8 cellular contexts compared by ENCODE assay signal in the genomic region with DNA sequence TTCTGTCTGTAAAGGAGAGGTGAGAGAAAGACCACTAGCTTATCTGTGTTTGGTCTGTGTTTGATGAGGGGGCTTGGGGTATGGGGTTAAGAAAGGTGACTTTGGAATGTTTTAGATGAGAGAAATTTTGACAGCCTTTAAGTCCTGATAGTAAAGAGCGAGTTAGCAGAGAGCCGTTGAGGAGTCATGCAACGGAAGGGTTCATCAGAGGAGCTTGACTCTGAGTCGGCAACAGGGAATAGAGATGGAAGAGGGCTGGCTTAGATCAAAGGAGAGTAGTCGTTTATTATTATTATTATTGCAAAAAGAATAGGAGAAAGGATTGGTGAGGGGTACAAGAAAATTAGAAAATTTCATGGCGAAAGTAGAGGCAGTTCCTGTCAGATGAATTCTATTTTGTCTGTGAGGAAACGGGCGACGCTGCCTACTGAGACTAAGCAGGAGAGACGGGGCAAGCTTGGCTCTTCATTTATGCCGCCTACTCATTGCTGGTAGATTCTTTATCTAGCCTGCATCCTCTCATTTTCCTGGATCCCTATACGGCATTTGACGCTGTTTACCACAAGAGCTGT. TPM values are rescaled to one million over a fixed set of nuclear protein-coding genes. Genes with fewer than 3 reads are reported as not detected.
DNase-seq lines count a peak whose midpoint lies in the region; ATAC-seq and TF ChIP-seq lines count a peak whose summit lies in the region.

No MANE protein-coding gene starts in this region.

- peak overlapping the region; percentile 33; the same call in 1 of the 2 replicates for H2AFZ ChIP-seq in OCI-LY3 (ENCODE audit: low read depth, low read length)
- peak overlapping the region; percentile 19 for H2AFZ ChIP-seq in neural cell (ENCODE audit: low read depth, low read length)

- CTCF ChIA-PET in activated CD8-positive, alpha-beta memory T cell treated with anti-CD3 and anti-CD28 coated beads, Interleukin-2, amount 10 ng/mL, durations not matched to agents 7 days and 5 days (lab: Charles Lee) = no interaction called here

- no peak for TF ChIP-seq RAD21 in neural cell (conservative IDR thresholded peaks at IDR 0.05)

- H4K20me1 ChIP-seq in OCI-LY3 (ENCODE audit: insufficient read depth, low read length) (peaks cover 6% of the 10 kb centered on the region; the same call in 1 of the 2 replicates), neural cell (ENCODE audit: insufficient read depth) (no peaks in the 10 kb centered on the region)

- peaks cover 21% of the 10 kb centered on the region for H3K4me1 Mint-ChIP-seq in activated CD8-positive, alpha-beta memory T cell treated with anti-CD3 and anti-CD28 coated beads, Interleukin-2, amount 10 ng/mL, durations not matched to agents 7 days and 5 days

- H3K36me3 ChIP-seq in OCI-LY3 (replicated peaks; ENCODE audit: low read depth, low read length) = no peaks in the 10 kb centered on the region
- peaks cover 2% of the 10 kb centered on the region for H3K36me3 ChIP-seq in endocrine pancreas (ENCODE audit: control insufficient read depth, insufficient read depth, low read length)
- no peaks in the 10 kb centered on the region for H3K36me3 ChIP-seq in neural cell (ENCODE audit: insufficient read depth, low read length)

- TF ChIP-seq POLR2A in GM18505 (IDR thresholded peaks at IDR 0.05; ENCODE audit: borderline replicate concordance, extremely low read depth, insufficient read depth, insufficient read length) = no peak

- H3K9me3 ChIP-seq in OCI-LY3 (ENCODE audit: insufficient read depth, low read length) (no peaks in the 10 kb centered on the region), endocrine pancreas (ENCODE audit: control insufficient read depth, low read length) (no peaks in the 10 kb centered on the region), neural cell (ENCODE audit: low read length) (no peaks in the 10 kb centered on the region)

- peaks cover 7% of the 10 kb centered on the region for H3K9me3 Mint-ChIP-seq in activated CD8-positive, alpha-beta memory T cell treated with anti-CD3 and anti-CD28 coated beads, Interleukin-2, amount 10 ng/mL, durations not matched to agents 7 days and 5 days (ENCODE audit: low read depth)

- DNase-seq in activated CD8-positive, alpha-beta memory T cell treated with anti-CD3 and anti-CD28 coated beads, Interleukin-2, amount 10 ng/mL, durations not matched to agents 7 days and 5 days = no peak
- no peak for DNase-seq in activated CD8-positive, alpha-beta memory T cell treated with anti-CD3 and anti-CD28 coated beads, Interleukin-2, amount 50 U/mL, for 48 hours
- no peak for DNase-seq in KBM-7

- peaks cover 5% of the 10 kb centered on the region for H3K36me3 Mint-ChIP-seq in activated CD8-positive, alpha-beta memory T cell treated with anti-CD3 and anti-CD28 coated beads, Interleukin-2, amount 10 ng/mL, durations not matched to agents 7 days and 5 days

- no peaks in the 10 kb centered on the region for H3K9me2 ChIP-seq in neural cell (ENCODE audit: insufficient read depth, low read length)

- peak overlapping the region; percentile 86 for H3K27ac Mint-ChIP-seq in activated CD8-positive, alpha-beta memory T cell treated with anti-CD3 and anti-CD28 coated beads, Interleukin-2, amount 10 ng/mL, durations not matched to agents 7 days and 5 days

- peak overlapping the region; percentile 80 for H3K9ac ChIP-seq in OCI-LY3 (ENCODE audit: low read length)
- H3K9ac ChIP-seq in endocrine pancreas (ENCODE audit: control insufficient read depth, insufficient read depth, low read length) = no peak overlapping the region
- H3K9ac ChIP-seq in neural cell (ENCODE audit: low read length) = no peak overlapping the region

- H3K79me2 ChIP-seq in OCI-LY3 (ENCODE audit: low read length) (peaks cover 21% of the 10 kb centered on the region), neural cell (replicated peaks; ENCODE audit: insufficient read depth, low read length) (no peaks in the 10 kb centered on the region)

- peaks cover 25% of the 10 kb centered on the region for H3K4me1 ChIP-seq in OCI-LY3 (ENCODE audit: low read length)
- H3K4me1 ChIP-seq in endocrine pancreas (ENCODE audit: control insufficient read depth, insufficient read depth, low read length) = peaks cover 5% of the 10 kb centered on the region

- H3K27me3 Mint-ChIP-seq in activated CD8-positive, alpha-beta memory T cell treated with anti-CD3 and anti-CD28 coated beads, Interleukin-2, amount 10 ng/mL, durations not matched to agents 7 days and 5 days = peaks cover 5% of the 10 kb centered on the region

- peak overlapping the region; percentile 90 for H3K4me3 ChIP-seq in OCI-LY3 (ENCODE audit: low read length)
- H3K4me3 ChIP-seq in endocrine pancreas (ENCODE audit: control insufficient read depth, insufficient read depth, low read length) = peak overlapping the region; percentile 65
- peak overlapping the region; percentile 77 for H3K4me3 ChIP-seq in neural cell (ENCODE audit: low read length)

- peak overlapping the region; percentile 54 for H3K4me2 ChIP-seq in OCI-LY3 (ENCODE audit: low read length)
- no peak overlapping the region for H3K4me2 ChIP-seq in neural cell (ENCODE audit: low read length)

- no peak for TF ChIP-seq CTCF in OCI-LY3 (IDR thresholded peaks at IDR 0.05; ENCODE audit: low read depth, low read length)
- TF ChIP-seq CTCF in neural cell (IDR thresholded peaks at IDR 0.05; ENCODE audit: poor library complexity, severe bottlenecking) = no peak

- no peaks in the 10 kb centered on the region for H3K27me3 ChIP-seq in OCI-LY3 (ENCODE audit: low read depth, low read length)
- H3K27me3 ChIP-seq in endocrine pancreas (ENCODE audit: control insufficient read depth, insufficient read depth, low read length) = peaks cover 2% of the 10 kb centered on the region
- H3K27me3 ChIP-seq in neural cell (ENCODE audit: insufficient read depth, low read depth, low read length) = no peaks in the 10 kb centered on the region

- H3K4me3 Mint-ChIP-seq in activated CD8-positive, alpha-beta memory T cell treated with anti-CD3 and anti-CD28 coated beads, Interleukin-2, amount 10 ng/mL, durations not matched to agents 7 days and 5 days = peak overlapping the region; percentile 88

- in situ Hi-C loops in KBM-7 (cut with MboI; ENCODE audit: low pct_unique_long_range_greater_than_20kb, low sequenced_read_pairs) = no loop called here

- no peaks in the 10 kb centered on the region for H3F3A ChIP-seq in neural cell (ENCODE audit: insufficient read depth, low read length, poor library complexity, severe bottlenecking)

- H3K27ac ChIP-seq in OCI-LY3 (ENCODE audit: low read length) = no peak overlapping the region
- peak overlapping the region; percentile 35 for H3K27ac ChIP-seq in neural cell (ENCODE audit: low read length)

- ATAC-seq in activated CD8-positive, alpha-beta memory T cell treated with anti-CD3 and anti-CD28 coated beads, Interleukin-2, amount 10 ng/mL, durations not matched to agents 7 days and 5 days = peak; percentile 4
- ATAC-seq in HG02885 (IDR thresholded peaks at IDR 0.05; ENCODE audit: poor library complexity, unreplicated experiment) = no peak
- no peak for ATAC-seq in GM18505 (IDR thresholded peaks at IDR 0.05; ENCODE audit: unreplicated experiment)

- TF ChIP-seq EP300 in neural cell (conservative IDR thresholded peaks at IDR 0.05; ENCODE audit: poor library complexity, severe bottlenecking) = no peak

TF ChIP-seq in neural cell, 6 proteins besides CTCF, POLR2A, EP300 and RAD21:
- TF ChIP-seq SMC3 (conservative IDR thresholded peaks at IDR 0.05; ENCODE audit: poor library complexity) (no peak), MXI1 (conservative IDR thresholded peaks at IDR 0.05; ENCODE audit: poor library complexity, severe bottlenecking) (no peak), EZH2 (IDR thresholded peaks at IDR 0.05; ENCODE audit: borderline replicate concordance, insufficient read depth, low read length, poor library complexity, severe bottlenecking) (no peak), TAF1 (IDR thresholded peaks at IDR 0.05; ENCODE audit: low read depth) (no peak)

RNA-seq across cellular contexts. Expression of gene VAMP7, which starts 0.5 kb away (rescaled TPM):
- 10 to 100 TPM; 32.6 to 36.6 TPM for total RNA-seq in activated CD8-positive, alpha-beta memory T cell treated with anti-CD3 and anti-CD28 coated beads, Interleukin-2, amount 10 ng/mL, durations not matched to agents 7 days and 5 days
- 43.4 and 46.0 TPM in 2 replicates for polyA plus RNA-seq in neural cell
- polyA minus RNA-seq in neural cell = 28.5 and 36.5 TPM in 2 replicates
